18 cellular contexts compared by ENCODE assay signal in genomic region chr7:96832107-96832506, GRCh38.
DNase-seq lines count a peak whose midpoint lies in the region; ATAC-seq and TF ChIP-seq lines count a peak whose summit lies in the region.
"Had no signal": no experiment of that assay in that cellular context is flagged by ENCODE, and none has a peak within 500 bp of the region (broad histone marks: within the 10 kb centered on the region; RNA-seq: fewer than 3 reads in every experiment).

No MANE protein-coding gene starts in this region.

- H3K36me3 ChIP-seq in SJSA1 (no peaks in the 10 kb centered on the region), GM23248 (ENCODE audit: low read depth) (no peaks in the 10 kb centered on the region)
- H3K36me3 ChIP-seq: MG63 had no signal

- no peak overlapping the region for H2AFZ ChIP-seq in GM23248
- H2AFZ ChIP-seq: PC-9 had no signal

- in situ Hi-C loops in GM23248 (cut with MboI), result no loop called here

- H3K27ac Mint-ChIP-seq in osteocyte (ENCODE audit: unreplicated experiment), result peak overlapping the region; percentile 71
- H3K27ac Mint-ChIP-seq: HFFc6 had no signal

- H3K4me3 Mint-ChIP-seq in osteocyte (ENCODE audit: unreplicated experiment), result no peak overlapping the region
- H3K4me3 Mint-ChIP-seq: HFFc6 had no signal

- H3K27ac ChIP-seq in SJSA1 (peak overlapping the region; percentile 61), GM23248 (no peak overlapping the region)
- H3K27ac ChIP-seq: PC-9 had no signal

- H3K4me1 ChIP-seq in SJSA1 (replicated peaks) (peaks cover 45% of the 10 kb centered on the region), GM23248 (ENCODE audit: insufficient read depth) (no peaks in the 10 kb centered on the region)

- no peaks in the 10 kb centered on the region for H3F3A ChIP-seq in GM23248 (ENCODE audit: insufficient read depth)

- no peaks in the 10 kb centered on the region for H3K79me2 ChIP-seq in GM23248 (ENCODE audit: insufficient read depth)

- no peaks in the 10 kb centered on the region for H3K9me2 ChIP-seq in GM23248 (ENCODE audit: insufficient read depth)

- no peak for TF ChIP-seq CTCF in osteocyte (IDR thresholded peaks at IDR 0.05)

- H3K4me3 ChIP-seq in SJSA1 (no peak overlapping the region), GM23248 (no peak overlapping the region)
- H3K4me3 ChIP-seq: MG63, PC-9 had no signal

- no peaks in the 10 kb centered on the region for H4K20me1 ChIP-seq in GM23248 (ENCODE audit: insufficient read depth)

- H3K9ac ChIP-seq in GM23248, result no peak overlapping the region

- H3K9me3 Mint-ChIP-seq in osteocyte (ENCODE audit: unreplicated experiment), result no peaks in the 10 kb centered on the region

- DNase-seq in DMS 273 (lab: John Stamatoyannopoulos, UW; ENCODE audit: unreplicated experiment) (peak; percentile 95), NCI-H524 (lab: John Stamatoyannopoulos, UW) (peak; percentile 53 to 85), SJSA1 (ENCODE audit: low read depth in 1 of 2, low spot score in 2 of 2) (peak in 1 of 2 experiments; percentile 74), osteocyte (ENCODE audit: extremely low spot score, unreplicated experiment) (no peak), GM23248 (no peak), ecto neural progenitor cell (ENCODE audit: low spot score) (no peak)
- DNase-seq: H7; HFFc6; KBM-7; MG63; NCI-H2029; NCI-H2227 treated with DMSO at 0.1 percent for 48 hours; NCI-H748 treated with DMSO at 0.1 percent for 48 hours; NK-92 treated with Interleukin-12 subunit alpha and Interleukin-12 subunit beta, amount 100 ng/mL, for 24 hours; PC-9; Right ventricle myocardium superior; RPMI8226 had no signal

- H3K27me3 ChIP-seq in SJSA1 (replicated peaks), result no peaks in the 10 kb centered on the region
- no peaks in the 10 kb centered on the region for H3K27me3 ChIP-seq in GM23248 (replicated peaks; ENCODE audit: insufficient read depth)
- H3K27me3 ChIP-seq: MG63 had no signal

- H3K27me3 Mint-ChIP-seq in osteocyte (ENCODE audit: unreplicated experiment), result no peaks in the 10 kb centered on the region

- H3K9me3 ChIP-seq in SJSA1 (replicated peaks) (no peaks in the 10 kb centered on the region), GM23248 (ENCODE audit: low read depth) (no peaks in the 10 kb centered on the region)
- H3K9me3 ChIP-seq: MG63 had no signal

- ATAC-seq in HG02884 (IDR thresholded peaks at IDR 0.05; ENCODE audit: unreplicated experiment), result no peak

- no peak overlapping the region for H3K4me2 ChIP-seq in GM23248 (ENCODE audit: unreplicated experiment)
- H3K4me2 ChIP-seq: PC-9 had no signal

- peaks cover 62% of the 10 kb centered on the region for H3K4me1 Mint-ChIP-seq in osteocyte (ENCODE audit: unreplicated experiment)

- H3K36me3 Mint-ChIP-seq in osteocyte (ENCODE audit: unreplicated experiment), result no peaks in the 10 kb centered on the region

Comparison
In these comparisons a context has a peak if more than half of its experiments do, and no peak if none do; other contexts are left out.
1. DNase-seq: peak in DMS 273 (single experiment) and NCI-H524 (2 of 2); none in osteocyte (single experiment), GM23248 (single experiment) and ecto neural progenitor cell (single experiment).